Comparison of ENCODE assay signal across 1 cellular context in the genomic region with DNA sequence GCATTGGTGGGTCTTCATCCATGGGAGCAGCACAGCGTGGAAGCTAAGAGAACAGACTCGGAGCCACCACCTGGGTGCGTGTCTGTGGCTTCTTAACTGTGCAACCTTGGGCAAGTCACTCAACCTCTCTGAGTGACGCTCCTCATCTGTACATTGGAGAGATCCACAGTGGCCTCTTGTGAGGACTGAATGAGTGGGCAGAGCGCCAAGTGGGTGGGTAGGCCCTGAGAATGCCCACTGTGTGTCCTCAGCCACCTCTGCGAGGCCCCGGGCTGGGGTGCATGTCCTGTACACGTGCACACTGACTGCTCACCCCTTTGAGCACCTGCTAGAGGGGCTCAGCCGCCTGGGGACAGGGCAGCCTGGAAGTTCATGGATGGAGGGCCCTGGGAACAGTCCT.
TF ChIP-seq lines count a peak whose summit lies in the region.

No MANE protein-coding gene starts in this region.

TF ChIP-seq in HepG2, 621 proteins besides CTCF, POLR2A, EP300 and RAD21 (continued from another document):
- TF ChIP-seq, protein P1, sequence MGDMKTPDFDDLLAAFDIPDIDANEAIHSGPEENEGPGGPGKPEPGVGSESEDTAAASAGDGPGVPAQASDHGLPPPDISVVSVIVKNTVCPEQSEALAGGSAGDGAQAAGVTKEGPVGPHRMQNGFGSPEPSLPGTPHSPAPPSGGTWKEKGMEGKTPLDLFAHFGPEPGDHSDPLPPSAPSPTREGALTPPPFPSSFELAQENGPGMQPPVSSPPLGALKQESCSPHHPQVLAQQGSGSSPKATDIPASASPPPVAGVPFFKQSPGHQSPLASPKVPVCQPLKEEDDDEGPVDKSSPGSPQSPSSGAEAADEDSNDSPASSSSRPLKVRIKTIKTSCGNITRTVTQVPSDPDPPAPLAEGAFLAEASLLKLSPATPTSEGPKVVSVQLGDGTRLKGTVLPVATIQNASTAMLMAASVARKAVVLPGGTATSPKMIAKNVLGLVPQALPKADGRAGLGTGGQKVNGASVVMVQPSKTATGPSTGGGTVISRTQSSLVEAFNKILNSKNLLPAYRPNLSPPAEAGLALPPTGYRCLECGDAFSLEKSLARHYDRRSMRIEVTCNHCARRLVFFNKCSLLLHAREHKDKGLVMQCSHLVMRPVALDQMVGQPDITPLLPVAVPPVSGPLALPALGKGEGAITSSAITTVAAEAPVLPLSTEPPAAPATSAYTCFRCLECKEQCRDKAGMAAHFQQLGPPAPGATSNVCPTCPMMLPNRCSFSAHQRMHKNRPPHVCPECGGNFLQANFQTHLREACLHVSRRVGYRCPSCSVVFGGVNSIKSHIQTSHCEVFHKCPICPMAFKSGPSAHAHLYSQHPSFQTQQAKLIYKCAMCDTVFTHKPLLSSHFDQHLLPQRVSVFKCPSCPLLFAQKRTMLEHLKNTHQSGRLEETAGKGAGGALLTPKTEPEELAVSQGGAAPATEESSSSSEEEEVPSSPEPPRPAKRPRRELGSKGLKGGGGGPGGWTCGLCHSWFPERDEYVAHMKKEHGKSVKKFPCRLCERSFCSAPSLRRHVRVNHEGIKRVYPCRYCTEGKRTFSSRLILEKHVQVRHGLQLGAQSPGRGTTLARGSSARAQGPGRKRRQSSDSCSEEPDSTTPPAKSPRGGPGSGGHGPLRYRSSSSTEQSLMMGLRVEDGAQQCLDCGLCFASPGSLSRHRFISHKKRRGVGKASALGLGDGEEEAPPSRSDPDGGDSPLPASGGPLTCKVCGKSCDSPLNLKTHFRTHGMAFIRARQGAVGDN (CRISPR knock-in tag; IDR thresholded peaks at IDR 0.05) = peak; percentile 17; the same call in 1 of the 2 replicates
- TF ChIP-seq SNAI1 (CRISPR knock-in tag; IDR thresholded peaks at IDR 0.05; ENCODE audit: borderline replicate concordance) (no peak), ZNF143 (CRISPR knock-in tag; IDR thresholded peaks at IDR 0.05) (no peak), ZNF768 (CRISPR knock-in tag; IDR thresholded peaks at IDR 0.05) (peak; percentile 97), SOX6 (IDR thresholded peaks at IDR 0.05) (no peak), SOX6 (CRISPR knock-in tag; IDR thresholded peaks at IDR 0.05) (peak; percentile 63; the same call in 1 of the 2 replicates), HOXA3 (CRISPR knock-in tag; IDR thresholded peaks at IDR 0.05) (no peak), GTF3A (CRISPR knock-in tag; conservative IDR thresholded peaks at IDR 0.05) (no peak), ZSCAN22 (CRISPR knock-in tag; IDR thresholded peaks at IDR 0.05) (no peak), JDP2 (CRISPR knock-in tag; IDR thresholded peaks at IDR 0.05; ENCODE audit: borderline replicate concordance) (no peak), ADNP (CRISPR knock-in tag; IDR thresholded peaks at IDR 0.05) (0 out of 2 replicates have a peak, but pooled peaks have one; percentile 27), SMARCC2 (IDR thresholded peaks at IDR 0.05) (no peak)
- TF ChIP-seq, protein P2, sequence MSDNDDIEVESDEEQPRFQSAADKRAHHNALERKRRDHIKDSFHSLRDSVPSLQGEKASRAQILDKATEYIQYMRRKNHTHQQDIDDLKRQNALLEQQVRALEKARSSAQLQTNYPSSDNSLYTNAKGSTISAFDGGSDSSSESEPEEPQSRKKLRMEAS (IDR thresholded peaks at IDR 0.05) = 0 out of 2 replicates have a peak, but pooled peaks have one; percentile 24
